In the genomic region with DNA sequence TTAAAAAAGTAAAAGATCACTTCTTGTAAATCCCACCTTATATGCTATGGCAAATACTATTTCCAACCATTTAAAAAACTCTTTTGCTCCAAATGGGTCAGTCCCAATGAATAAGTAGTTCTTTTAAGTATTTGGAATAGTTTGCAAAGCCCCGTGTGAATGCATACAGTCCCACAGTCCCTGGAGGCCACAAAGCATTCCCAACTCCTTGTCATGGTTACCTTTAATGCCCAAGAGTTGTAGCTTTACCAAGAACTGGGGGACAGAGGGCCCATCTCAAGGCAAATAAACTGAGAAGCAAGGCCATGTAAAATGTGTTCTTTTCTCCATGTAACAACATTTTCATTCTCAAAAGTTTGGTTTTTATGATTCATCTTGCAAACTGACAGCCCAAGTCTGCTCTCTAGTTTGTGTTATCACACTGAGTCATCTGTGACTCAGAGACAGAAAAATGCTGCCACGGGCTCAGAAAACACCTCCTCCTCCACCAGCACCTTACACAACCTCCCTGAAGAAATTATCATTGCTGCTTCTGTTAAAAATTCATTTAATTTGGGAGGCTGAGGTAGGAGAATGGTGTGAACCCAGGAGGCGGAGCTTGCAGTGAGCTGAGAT, we compare ENCODE assay signal across 1 cellular context.
TF ChIP-seq lines count a peak whose summit lies in the region.

No MANE protein-coding gene starts in this region.

TF ChIP-seq in A549, 52 proteins besides CTCF, POLR2A, EP300 and RAD21 (continued from another document):
- no peak for TF ChIP-seq HOXB13 (CRISPR knock-in tag; IDR thresholded peaks at IDR 0.05; ENCODE audit: low read depth)
- no peak for TF ChIP-seq POLR2AphosphoS2 (conservative IDR thresholded peaks at IDR 0.05; ENCODE audit: low read length)
- TF ChIP-seq ZFP36 (IDR thresholded peaks at IDR 0.05; ENCODE audit: borderline replicate concordance, partially characterized antibody): no peak
- TF ChIP-seq CBX8 (IDR thresholded peaks at IDR 0.05): no peak
- TF ChIP-seq, protein P1, sequence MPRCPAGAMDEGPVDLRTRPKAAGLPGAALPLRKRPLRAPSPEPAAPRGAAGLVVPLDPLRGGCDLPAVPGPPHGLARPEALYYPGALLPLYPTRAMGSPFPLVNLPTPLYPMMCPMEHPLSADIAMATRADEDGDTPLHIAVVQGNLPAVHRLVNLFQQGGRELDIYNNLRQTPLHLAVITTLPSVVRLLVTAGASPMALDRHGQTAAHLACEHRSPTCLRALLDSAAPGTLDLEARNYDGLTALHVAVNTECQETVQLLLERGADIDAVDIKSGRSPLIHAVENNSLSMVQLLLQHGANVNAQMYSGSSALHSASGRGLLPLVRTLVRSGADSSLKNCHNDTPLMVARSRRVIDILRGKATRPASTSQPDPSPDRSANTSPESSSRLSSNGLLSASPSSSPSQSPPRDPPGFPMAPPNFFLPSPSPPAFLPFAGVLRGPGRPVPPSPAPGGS (IDR thresholded peaks at IDR 0.05): no peak; the same call in 2 of the 3 replicates
- TF ChIP-seq RFX5 (IDR thresholded peaks at IDR 0.05): no peak
- TF ChIP-seq FOXS1 (CRISPR knock-in tag; IDR thresholded peaks at IDR 0.05): no peak
- no peak for TF ChIP-seq BHLHE40 (IDR thresholded peaks at IDR 0.05; ENCODE audit: low read depth, low read length)
- TF ChIP-seq CEBPB (IDR thresholded peaks at IDR 0.05): peak; percentile 72 to 92; a peak in 3 of 4 replicates
- no peak for TF ChIP-seq HOXA7 (CRISPR knock-in tag; IDR thresholded peaks at IDR 0.05)
- no peak for TF ChIP-seq CHD4 (IDR thresholded peaks at IDR 0.05; ENCODE audit: borderline replicate concordance)
- TF ChIP-seq EHF (CRISPR knock-in tag; IDR thresholded peaks at IDR 0.05): no peak
- TF ChIP-seq FOSL2 (IDR thresholded peaks at IDR 0.05): peak; percentile 97
- TF ChIP-seq FOSL2 (CRISPR knock-in tag; IDR thresholded peaks at IDR 0.05): peak; percentile 97
- no peak for TF ChIP-seq MAZ (IDR thresholded peaks at IDR 0.05; ENCODE audit: borderline replicate concordance, low read depth, low read length)
- TF ChIP-seq NR3C1 (IDR thresholded peaks at IDR 0.05): no peak
- TF ChIP-seq EHMT2 (IDR thresholded peaks at IDR 0.05; ENCODE audit: low read depth): no peak
- TF ChIP-seq GATA3 (IDR thresholded peaks at IDR 0.05; ENCODE audit: borderline replicate concordance): peak; percentile 85
- TF ChIP-seq, protein P2, sequence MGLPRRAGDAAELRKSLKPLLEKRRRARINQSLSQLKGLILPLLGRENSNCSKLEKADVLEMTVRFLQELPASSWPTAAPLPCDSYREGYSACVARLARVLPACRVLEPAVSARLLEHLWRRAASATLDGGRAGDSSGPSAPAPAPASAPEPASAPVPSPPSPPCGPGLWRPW (IDR thresholded peaks at IDR 0.05): 0 out of 2 replicates have a peak, but pooled peaks have one; percentile 13
- TF ChIP-seq, protein P3, sequence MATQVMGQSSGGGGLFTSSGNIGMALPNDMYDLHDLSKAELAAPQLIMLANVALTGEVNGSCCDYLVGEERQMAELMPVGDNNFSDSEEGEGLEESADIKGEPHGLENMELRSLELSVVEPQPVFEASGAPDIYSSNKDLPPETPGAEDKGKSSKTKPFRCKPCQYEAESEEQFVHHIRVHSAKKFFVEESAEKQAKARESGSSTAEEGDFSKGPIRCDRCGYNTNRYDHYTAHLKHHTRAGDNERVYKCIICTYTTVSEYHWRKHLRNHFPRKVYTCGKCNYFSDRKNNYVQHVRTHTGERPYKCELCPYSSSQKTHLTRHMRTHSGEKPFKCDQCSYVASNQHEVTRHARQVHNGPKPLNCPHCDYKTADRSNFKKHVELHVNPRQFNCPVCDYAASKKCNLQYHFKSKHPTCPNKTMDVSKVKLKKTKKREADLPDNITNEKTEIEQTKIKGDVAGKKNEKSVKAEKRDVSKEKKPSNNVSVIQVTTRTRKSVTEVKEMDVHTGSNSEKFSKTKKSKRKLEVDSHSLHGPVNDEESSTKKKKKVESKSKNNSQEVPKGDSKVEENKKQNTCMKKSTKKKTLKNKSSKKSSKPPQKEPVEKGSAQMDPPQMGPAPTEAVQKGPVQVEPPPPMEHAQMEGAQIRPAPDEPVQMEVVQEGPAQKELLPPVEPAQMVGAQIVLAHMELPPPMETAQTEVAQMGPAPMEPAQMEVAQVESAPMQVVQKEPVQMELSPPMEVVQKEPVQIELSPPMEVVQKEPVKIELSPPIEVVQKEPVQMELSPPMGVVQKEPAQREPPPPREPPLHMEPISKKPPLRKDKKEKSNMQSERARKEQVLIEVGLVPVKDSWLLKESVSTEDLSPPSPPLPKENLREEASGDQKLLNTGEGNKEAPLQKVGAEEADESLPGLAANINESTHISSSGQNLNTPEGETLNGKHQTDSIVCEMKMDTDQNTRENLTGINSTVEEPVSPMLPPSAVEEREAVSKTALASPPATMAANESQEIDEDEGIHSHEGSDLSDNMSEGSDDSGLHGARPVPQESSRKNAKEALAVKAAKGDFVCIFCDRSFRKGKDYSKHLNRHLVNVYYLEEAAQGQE (IDR thresholded peaks at IDR 0.05): no peak
- TF ChIP-seq ZNF302 (CRISPR knock-in tag; IDR thresholded peaks at IDR 0.05): no peak
- TF ChIP-seq MAX (IDR thresholded peaks at IDR 0.05): peak; percentile 64; the same call in 1 of the 2 replicates
